Comparison of ENCODE assay signal across 1 cellular context in genomic region chr7:81715984-81716588, GRCh38.
TF ChIP-seq lines count a peak whose summit lies in the region.

No MANE protein-coding gene starts in this region.

TF ChIP-seq in GM12878, 131 proteins besides CTCF, POLR2A, EP300 and RAD21:
- TF ChIP-seq SMC3 (IDR thresholded peaks at IDR 0.05; ENCODE audit: borderline replicate concordance, low read length) (peak; percentile 60; the same call in 1 of the 2 replicates), LARP7 (IDR thresholded peaks at IDR 0.05) (no peak), ZBED1 (IDR thresholded peaks at IDR 0.05; ENCODE audit: borderline replicate concordance) (0 out of 2 replicates have a peak, but pooled peaks have one; percentile 13), NR2C1 (IDR thresholded peaks at IDR 0.05) (no peak), ZNF24 (IDR thresholded peaks at IDR 0.05) (no peak), YBX1 (IDR thresholded peaks at IDR 0.05) (no peak), BCL11A (IDR thresholded peaks at IDR 0.05; ENCODE audit: low read depth, low read length) (no peak), NFXL1 (IDR thresholded peaks at IDR 0.05; ENCODE audit: borderline replicate concordance) (no peak), HDAC6 (IDR thresholded peaks at IDR 0.05; ENCODE audit: unreplicated experiment) (no peak)
TF ChIP-seq in GM12878: peak in this region for 2.
